ENCODE assay signal across 8 cellular contexts in genomic region chr7:100429637-100430449, GRCh38. TPM values are rescaled to one million over a fixed set of nuclear protein-coding genes. Genes with fewer than 3 reads are reported as not detected.
DNase-seq lines count a peak whose midpoint lies in the region; ATAC-seq and TF ChIP-seq lines count a peak whose summit lies in the region.

Gene MEPCE (plus strand): TSS chr7:100429831. CDS start chr7:100430019, 188 bp downstream.

- H3K4me1 ChIP-seq in OCI-LY7 (ENCODE audit: insufficient read depth, low read length, poor library complexity, severe bottlenecking): peaks cover 50% of the 10 kb centered on the region

- H3K36me3 ChIP-seq in OCI-LY7 (ENCODE audit: insufficient read depth, low read length): peaks cover 47% of the 10 kb centered on the region

- no TSS peak for BruUV-seq in OCI-LY7 (replicated peaks; lab: Mats Ljungman, UMichigan)

- H3K9me3 Mint-ChIP-seq in IgD-negative memory B cell (no peaks in the 10 kb centered on the region), endothelial cell (ENCODE audit: unreplicated experiment) (no peaks in the 10 kb centered on the region)

- no peaks in the 10 kb centered on the region for H3K9me3 ChIP-seq in OCI-LY7 (ENCODE audit: low read length)

- POLR2A ChIA-PET in OCI-LY7 (lab: Charles Lee): interaction anchor here (0.6 to 2.0 kb wide), 15 partner anchors 8 to 240 kb away, joined by 3 to 7 read pairs (median 3); no protein-coding TSS in a partner anchor

- peaks cover 9% of the 10 kb centered on the region; the same call in 1 of the 2 replicates for H4K20me1 ChIP-seq in OCI-LY7 (ENCODE audit: insufficient read depth, low read length)

- H3K4me2 ChIP-seq in OCI-LY7 (ENCODE audit: low read length): peak within 1 kb of the TSS; percentile 96

- CTCF ChIA-PET in OCI-LY7 (lab: Charles Lee; ENCODE audit: unreplicated experiment): interaction anchor here (0.5 kb wide), 1 partner anchor 246 kb away, joined by 3 read pairs; no protein-coding TSS in a partner anchor

- H3K4me1 Mint-ChIP-seq in IgD-negative memory B cell (peaks cover 11 to 30% (median 24%) of the 10 kb centered on the region in 3 donors), endothelial cell (ENCODE audit: unreplicated experiment) (peaks cover 45% of the 10 kb centered on the region)

- H3K27ac Mint-ChIP-seq in IgD-negative memory B cell (peak within 1 kb of the TSS; percentile 99 to 100 (median 100)), endothelial cell (ENCODE audit: unreplicated experiment) (peak within 1 kb of the TSS; percentile 100)

- H2AFZ ChIP-seq in OCI-LY7 (ENCODE audit: low read length): peak within 1 kb of the TSS; percentile 76; the same call in 1 of the 2 replicates

- in situ Hi-C loops in Caki2 (cut with HindIII; ENCODE audit: low pct_unique_long_range_greater_than_20kb, low sequenced_read_pairs): no loop called here

- peak; percentile 95 for DNase-seq in Caki2 (ENCODE audit: low read depth)
- DNase-seq in OCI-LY7 (ENCODE audit: low spot score): peak; percentile 96
- peak; percentile 99 for DNase-seq in activated T-cell treated with anti-CD3 and anti-CD28 coated beads for 1 hour (ENCODE audit: low read depth)
- DNase-seq in endothelial cell (ENCODE audit: low spot score): peak; percentile 98
- DNase-seq in midbrain (lab: John Stamatoyannopoulos, UW): peak; percentile 93
- peak; percentile 91 for DNase-seq in stimulated activated CD8-positive, alpha-beta memory T cell treated with anti-CD3 and anti-CD28 coated beads, Interleukin-15, amount 100 ng/mL, for 4 hours (ENCODE audit: low read depth in 2 of 2)

- H3K4me3 ChIP-seq in OCI-LY7 (ENCODE audit: low read depth, low read length, poor library complexity, severe bottlenecking): peak within 1 kb of the TSS; percentile 91

- H3K4me3 Mint-ChIP-seq in IgD-negative memory B cell (peak within 1 kb of the TSS; percentile 85 to 100 (median 98)), endothelial cell (ENCODE audit: unreplicated experiment) (peak within 1 kb of the TSS; percentile 98)

- no peaks in the 10 kb centered on the region for H3K9me2 ChIP-seq in OCI-LY7 (ENCODE audit: insufficient read depth, low read length)

- intact Hi-C loops in OCI-LY7 (cut with micrococcal nuclease; ENCODE audit: unreplicated experiment): loop anchor here (1.0 kb wide), 1 partner anchor 61 kb away; no protein-coding TSS in a partner anchor

- peak; percentile 35 for ATAC-seq in GM21515 (IDR thresholded peaks at IDR 0.05; ENCODE audit: unreplicated experiment)

- TF ChIP-seq CTCF in OCI-LY7 (conservative IDR thresholded peaks at IDR 0.05; ENCODE audit: low read length) (no peak), endothelial cell (IDR thresholded peaks at IDR 0.05; ENCODE audit: unreplicated experiment) (no peak)

- peaks cover 3% of the 10 kb centered on the region for H3K36me3 Mint-ChIP-seq in IgD-negative memory B cell
- peaks cover 38% of the 10 kb centered on the region for H3K36me3 Mint-ChIP-seq in endothelial cell (ENCODE audit: low read depth, unreplicated experiment)

- H3K27ac ChIP-seq in OCI-LY7 (ENCODE audit: low read depth, low read length, poor library complexity, severe bottlenecking): peak within 1 kb of the TSS; percentile 93

- peaks cover 41% of the 10 kb centered on the region for H3K79me2 ChIP-seq in OCI-LY7 (ENCODE audit: insufficient read depth, low read depth, low read length)

- H3K27me3 Mint-ChIP-seq in IgD-negative memory B cell (peaks cover 6% of the 10 kb centered on the region), endothelial cell (ENCODE audit: unreplicated experiment) (peaks cover 21% of the 10 kb centered on the region)

RNA-seq across cellular contexts. Expression of gene MEPCE, which starts in this region (rescaled TPM):
- 44.0 and 49.7 TPM in 2 replicates for total RNA-seq in Caki2 (2014; rRNA removed; shearing (Covaris generic); ENCODE audit: low replicate concordance)
- 19.8 TPM for polyA plus RNA-seq in IgD-negative memory B cell
- total RNA-seq in OCI-LY7 (2014; rRNA removed; shearing (Covaris generic)): 37.9 and 44.2 TPM in 2 replicates
- total RNA-seq in OCI-LY7 (2022) (54.1 and 65.6 TPM in 2 replicates), endothelial cell (ENCODE audit: unreplicated experiment) (30.5 TPM)

Comparison
In these comparisons a context has a peak if more than half of its experiments do, and no peak if none do; other contexts are left out.
1. Peak in every context shown above with its lines: DNase-seq, ATAC-seq, H3K4me3 ChIP-seq and H3K27ac ChIP-seq.